In the genomic region with DNA sequence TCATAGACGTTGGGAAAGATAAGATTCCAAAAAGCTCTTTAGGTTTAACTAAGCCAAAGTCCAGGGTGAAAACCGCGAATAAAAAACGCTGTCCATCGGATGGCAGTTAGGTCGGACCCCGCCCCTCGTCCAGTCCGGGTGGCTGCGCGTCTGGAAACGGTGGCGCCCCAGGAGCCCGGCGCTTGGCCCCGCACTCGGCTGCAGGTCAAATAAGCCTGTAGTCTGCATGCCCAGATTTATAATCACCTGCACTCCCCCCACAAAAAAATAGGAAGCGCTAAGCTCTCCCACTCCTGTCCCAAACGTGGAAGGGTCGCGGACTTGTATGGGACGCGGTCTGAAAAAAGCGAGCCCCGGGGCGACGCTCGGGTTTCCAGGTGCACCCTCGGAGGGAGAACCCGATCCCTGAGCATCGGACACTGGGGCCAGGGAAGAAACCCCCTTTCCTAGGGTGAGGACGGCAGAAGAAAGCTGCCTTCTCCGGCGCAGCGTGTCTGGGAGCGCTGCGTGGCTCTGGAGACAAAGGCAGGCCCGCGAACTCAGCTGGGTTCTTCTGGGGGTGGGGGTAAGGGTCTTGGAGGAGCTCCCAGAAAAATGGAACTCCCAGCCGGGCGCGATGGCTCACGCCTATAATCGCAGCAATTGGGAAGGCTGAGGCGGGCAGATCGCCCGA, we compare ENCODE assay signal across 8 cellular contexts. TPM values are rescaled to one million over a fixed set of nuclear protein-coding genes. Genes with fewer than 3 reads are reported as not detected.
DNase-seq lines count a peak whose midpoint lies in the region; ATAC-seq and TF ChIP-seq lines count a peak whose summit lies in the region.

No MANE protein-coding gene starts in this region.

- DNase-seq in AG20443 (ENCODE audit: low spot score) (peak; percentile 75), RPMI7951 (ENCODE audit: low read depth) (peak; percentile 75), astrocyte of the spinal cord (ENCODE audit: low read depth, low spot score) (peak; percentile 82), iPS DF 6.9 (ENCODE audit: low read depth, low spot score) (no peak), renal cortical epithelial cell (ENCODE audit: low read depth) (peak; percentile 63), SIG-M5 (lab: John Stamatoyannopoulos, UW) (no peak)

- H3K4me1 ChIP-seq in iPS DF 6.9 (ENCODE audit: control insufficient read depth, insufficient read depth, low read length): no peaks in the 10 kb centered on the region

- H3K27ac ChIP-seq in iPS DF 6.9 (ENCODE audit: low read length): peak overlapping the region; percentile 21

- no peaks in the 10 kb centered on the region for H3K36me3 ChIP-seq in iPS DF 6.9 (ENCODE audit: control insufficient read depth, insufficient read depth, low read length)

- H3K4me3 ChIP-seq in astrocyte of the spinal cord (ENCODE audit: low read depth, low read length) (peak overlapping the region; percentile 88), iPS DF 6.9 (ENCODE audit: low read length) (peak overlapping the region; percentile 39; the same call in 1 of the 2 replicates)

- H3K9me3 ChIP-seq in iPS DF 6.9 (ENCODE audit: control insufficient read depth, insufficient read depth, low read length): no peaks in the 10 kb centered on the region

- no peak for TF ChIP-seq CTCF in astrocyte of the spinal cord (IDR thresholded peaks at IDR 0.05; ENCODE audit: low read depth, low read length)

- no CpG with 5 or more reads among the region's 47 CpGs for WGBS in iPS DF 6.9 (ENCODE audit: insufficient coverage, insufficient read length)

- no peaks in the 10 kb centered on the region for H3K27me3 ChIP-seq in iPS DF 6.9 (ENCODE audit: control insufficient read depth, insufficient read depth, low read length)

- in situ Hi-C loops in astrocyte of the spinal cord (cut with HindIII; ENCODE audit: low sequenced_read_pairs): no loop called here

- peak; percentile 24 for ATAC-seq in GM18907 (IDR thresholded peaks at IDR 0.05; ENCODE audit: unreplicated experiment)
- ATAC-seq in HG03571 (IDR thresholded peaks at IDR 0.05; ENCODE audit: unreplicated experiment): peak; percentile 12

RNA-seq across cellular contexts. Expression of gene ZBTB5, which starts 0.9 kb away (rescaled TPM):
- 9.7 and 12.0 TPM in 2 replicates for total RNA-seq in RPMI7951 (2014; rRNA removed; shearing (Covaris generic))
- 8.3 and 21.3 TPM in 2 replicates for total RNA-seq in renal cortical epithelial cell

RNA-seq across cellular contexts. Expression of gene POLR1E, which starts 19.6 kb away (rescaled TPM):
- total RNA-seq in RPMI7951 (2014; rRNA removed; shearing (Covaris generic)): 30.3 and 31.7 TPM in 2 replicates
- total RNA-seq in renal cortical epithelial cell: 23.1 and 27.0 TPM in 2 replicates

RNA-seq across cellular contexts. Expression of gene GRHPR, which starts 43.7 kb away (rescaled TPM):
- total RNA-seq in RPMI7951 (2014; rRNA removed; shearing (Covaris generic)): 129 and 139 TPM in 2 replicates
- 152 and 169 TPM in 2 replicates for total RNA-seq in renal cortical epithelial cell

Comparison
In these comparisons a context has a peak if more than half of its experiments do, and no peak if none do; other contexts are left out.
1. DNase-seq: peak in AG20443 (single experiment), RPMI7951 (single experiment), astrocyte of the spinal cord (single experiment) and renal cortical epithelial cell (single experiment); none in iPS DF 6.9 (single experiment) and SIG-M5 (single experiment).